Comparison of ENCODE assay signal across 11 cellular contexts in genomic region chr11:111414267-111414931, GRCh38. TPM values are rescaled to one million over a fixed set of nuclear protein-coding genes. Genes with fewer than 3 reads are reported as not detected.
A peak's percentile ranks its signal among the peaks of the same experiment; 100 is the strongest.
DNase-seq lines count a peak whose midpoint lies in the region; ATAC-seq and TF ChIP-seq lines count a peak whose summit lies in the region.
"Had no signal": no experiment of that assay in that cellular context is flagged by ENCODE, and none has a peak within 500 bp of the region (broad histone marks: within the 10 kb centered on the region; RNA-seq: fewer than 3 reads in every experiment).

No MANE protein-coding gene starts in this region.

- DNase-seq in GM06990 (ENCODE audit: extremely low read depth, insufficient read length) (peak; percentile 73), tibial nerve (ENCODE audit: low spot score in 2 of 2) (no peak), AG20443 (ENCODE audit: low spot score) (no peak), NCI-H82 (lab: John Stamatoyannopoulos, UW) (no peak), smooth muscle cell (lab: John Stamatoyannopoulos, UW; ENCODE audit: unreplicated experiment) (no peak)
- no peak for DNase-seq in activated CD8-positive, alpha-beta T cell treated with anti-CD3 and anti-CD28 coated beads, Interleukin-2, amount 10 ng/mL, durations not matched to agents 7 days and 5 days
- DNase-seq: GDM1, psoas muscle had no signal

- 57 to 60% methylated on average over 9 of the region's 9 CpGs for WGBS in tibial nerve, 2 donors
- 75% methylated on average over 9 of the region's 9 CpGs for WGBS in smooth muscle cell (ENCODE audit: low lambda C conversion rate)

- no peak for TF ChIP-seq POLR2A in tibial nerve (IDR thresholded peaks at IDR 0.05)

- POLR2A ChIA-PET in activated CD8-positive, alpha-beta T cell treated with anti-CD3 and anti-CD28 coated beads, Interleukin-2, amount 10 ng/mL, durations not matched to agents 7 days and 5 days (lab: Charles Lee): interaction anchor here (0.6 to 1.5 kb wide), 3 partner anchors 35 to 328 kb away, joined by 3 read pairs; partner anchors contain the start of gene POU2AF1

- no peak overlapping the region for H3K4me2 ChIP-seq in smooth muscle cell

- no peaks in the 10 kb centered on the region for H3K9me3 ChIP-seq in tibial nerve
- no peaks in the 10 kb centered on the region for H3K9me3 ChIP-seq in smooth muscle cell (replicated peaks; ENCODE audit: low read depth)
- H3K9me3 ChIP-seq: psoas muscle had no signal

- no peak for TF ChIP-seq EP300 in tibial nerve (IDR thresholded peaks at IDR 0.05)

- H3K27ac Mint-ChIP-seq in activated CD8-positive, alpha-beta T cell treated with anti-CD3 and anti-CD28 coated beads, Interleukin-2, amount 10 ng/mL, durations not matched to agents 7 days and 5 days: peak overlapping the region; percentile 75

- no peak for TF ChIP-seq CTCF in GM06990 (IDR thresholded peaks at IDR 0.05; ENCODE audit: insufficient read depth, low read length, poor library complexity, severe bottlenecking)
- TF ChIP-seq CTCF in tibial nerve (IDR thresholded peaks at IDR 0.05): no peak
- no peak for TF ChIP-seq CTCF in smooth muscle cell (IDR thresholded peaks at IDR 0.05; ENCODE audit: borderline replicate concordance, insufficient read depth, poor library complexity, severe bottlenecking)

- H3F3A ChIP-seq in smooth muscle cell (ENCODE audit: low read depth): no peaks in the 10 kb centered on the region

- ATAC-seq in GM19328 (IDR thresholded peaks at IDR 0.05; ENCODE audit: unreplicated experiment) (peak; percentile 21), HG03103 (IDR thresholded peaks at IDR 0.05; ENCODE audit: low read depth, unreplicated experiment) (peak; percentile 30)
- ATAC-seq in activated CD8-positive, alpha-beta T cell treated with anti-CD3 and anti-CD28 coated beads, Interleukin-2, amount 10 ng/mL, durations not matched to agents 7 days and 5 days: no peak
- ATAC-seq: psoas muscle had no signal

- no peak overlapping the region for H2AFZ ChIP-seq in smooth muscle cell (ENCODE audit: low read depth)

- H3K4me1 Mint-ChIP-seq in activated CD8-positive, alpha-beta T cell treated with anti-CD3 and anti-CD28 coated beads, Interleukin-2, amount 10 ng/mL, durations not matched to agents 7 days and 5 days (ENCODE audit: low read depth): peaks cover 60% of the 10 kb centered on the region

- H3K4me1 ChIP-seq in tibial nerve: peaks cover 0 to 31% (median 14%) of the 10 kb centered on the region in 4 donors
- no peaks in the 10 kb centered on the region for H3K4me1 ChIP-seq in smooth muscle cell (ENCODE audit: low read depth)

- H3K27ac ChIP-seq in tibial nerve (peak overlapping the region in 2 of 4 donors; percentile 17 to 45), smooth muscle cell (ENCODE audit: low read depth) (no peak overlapping the region)
- H3K27ac ChIP-seq: psoas muscle had no signal

- no peaks in the 10 kb centered on the region for H3K36me3 Mint-ChIP-seq in activated CD8-positive, alpha-beta T cell treated with anti-CD3 and anti-CD28 coated beads, Interleukin-2, amount 10 ng/mL, durations not matched to agents 7 days and 5 days (ENCODE audit: low read depth)

- no peak overlapping the region for H3K9ac ChIP-seq in smooth muscle cell (ENCODE audit: low read depth)

- H3K27me3 Mint-ChIP-seq in activated CD8-positive, alpha-beta T cell treated with anti-CD3 and anti-CD28 coated beads, Interleukin-2, amount 10 ng/mL, durations not matched to agents 7 days and 5 days (ENCODE audit: low read depth): no peaks in the 10 kb centered on the region

- H3K27me3 ChIP-seq in GM06990 (replicated peaks; ENCODE audit: control insufficient read depth, insufficient read depth, low read length) (no peaks in the 10 kb centered on the region), tibial nerve (no peaks in the 10 kb centered on the region), smooth muscle cell (ENCODE audit: low read depth) (no peaks in the 10 kb centered on the region)

- no peaks in the 10 kb centered on the region for H3K79me2 ChIP-seq in smooth muscle cell (ENCODE audit: low read depth)

- H3K9me3 Mint-ChIP-seq in activated CD8-positive, alpha-beta T cell treated with anti-CD3 and anti-CD28 coated beads, Interleukin-2, amount 10 ng/mL, durations not matched to agents 7 days and 5 days (ENCODE audit: insufficient read depth): no peaks in the 10 kb centered on the region

- H3K36me3 ChIP-seq in GM06990 (ENCODE audit: control insufficient read depth, insufficient read depth, low read length) (no peaks in the 10 kb centered on the region), tibial nerve (no peaks in the 10 kb centered on the region), smooth muscle cell (ENCODE audit: low read depth) (no peaks in the 10 kb centered on the region)

- H3K4me3 Mint-ChIP-seq in activated CD8-positive, alpha-beta T cell treated with anti-CD3 and anti-CD28 coated beads, Interleukin-2, amount 10 ng/mL, durations not matched to agents 7 days and 5 days: peak overlapping the region; percentile 12

- CTCF ChIA-PET in activated CD8-positive, alpha-beta T cell treated with anti-CD3 and anti-CD28 coated beads, Interleukin-2, amount 10 ng/mL, durations not matched to agents 7 days and 5 days (lab: Charles Lee): interaction anchor here (1.0 to 13.0 kb wide), 5 partner anchors 9 to 132 kb away, joined by 4 to 158 read pairs (median 6); no protein-coding TSS in a partner anchor

- no peaks in the 10 kb centered on the region for H4K20me1 ChIP-seq in smooth muscle cell (ENCODE audit: low read depth)

- H3K4me3 ChIP-seq in GM06990 (replicated peaks; ENCODE audit: low read depth, low read length) (peak overlapping the region; percentile 28), tibial nerve (no peak overlapping the region), smooth muscle cell (no peak overlapping the region)
- H3K4me3 ChIP-seq: psoas muscle had no signal

RNA-seq across cellular contexts. Expression of gene POU2AF1, which starts 35.3 kb away (rescaled TPM):
- 1 to 10 TPM; 1.7 to 2.4 TPM for total RNA-seq in activated CD8-positive, alpha-beta T cell treated with anti-CD3 and anti-CD28 coated beads, Interleukin-2, amount 10 ng/mL, durations not matched to agents 7 days and 5 days
- total RNA-seq in tibial nerve (under 1 TPM in 1 of 4 donors, not detected in 3; 0.87 TPM), smooth muscle cell (0.13 TPM in 1 of 2 replicates, not detected in the other)
- polyA plus RNA-seq in smooth muscle cell: not detected in 2 replicates
- total RNA-seq: bronchial epithelial cell had no signal
